ENCODE assay signal across 18 cellular contexts in the genomic region with DNA sequence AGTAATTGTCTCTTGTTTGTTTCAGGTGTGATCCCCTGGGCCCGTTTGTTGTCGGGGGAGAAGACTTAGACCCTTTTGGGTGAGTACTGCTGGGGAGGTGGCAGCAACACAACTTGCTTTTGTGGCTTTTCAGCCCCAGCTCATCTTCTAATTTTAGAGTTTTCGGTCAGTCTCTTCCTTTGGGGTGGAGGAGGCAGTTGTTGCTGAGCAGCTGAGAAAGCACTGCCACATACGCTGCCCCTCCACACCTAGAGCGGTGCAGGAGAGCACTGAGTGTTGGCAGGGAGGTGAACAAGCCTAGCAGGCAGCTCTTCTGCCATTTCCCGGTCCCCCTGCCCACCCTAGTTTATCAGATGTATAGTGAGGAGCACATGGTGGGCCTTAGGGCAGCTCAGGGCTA. TPM values are rescaled to one million over a fixed set of nuclear protein-coding genes. Genes with fewer than 3 reads are reported as not detected.
"Had no signal": no experiment of that assay in that cellular context is flagged by ENCODE, and none has a peak within 500 bp of the region (broad histone marks: within the 10 kb centered on the region; RNA-seq: fewer than 3 reads in every experiment).

No MANE protein-coding gene starts in this region.

- DNase-seq: activated CD4-positive, alpha-beta T cell treated with anti-CD3 and anti-CD28 coated beads, Interleukin-2, amount 10 ng/mL, durations not matched to agents 24 days and 14 days; activated naive CD4-positive, alpha-beta T cell; activated naive CD8-positive, alpha-beta T cell treated with anti-CD3 and anti-CD28 coated beads for 36 hours; amniotic stem cell; body of pancreas; foreskin melanocyte; left ventricle myocardium superior; mesenchymal stem cell; mucosa of descending colon; naive thymus-derived CD8-positive, alpha-beta T cell; stimulated activated naive CD4-positive, alpha-beta T cell; T1000; thyroid gland had no signal

- ATAC-seq: body of pancreas; mucosa of descending colon; naive thymus-derived CD8-positive, alpha-beta T cell had no signal

- H3K27me3 Mint-ChIP-seq: activated CD4-positive, alpha-beta T cell treated with anti-CD3 and anti-CD28 coated beads, Interleukin-2, amount 10 ng/mL, durations not matched to agents 24 days and 14 days; activated naive CD8-positive, alpha-beta T cell treated with anti-CD3 and anti-CD28 coated beads for 36 hours; naive thymus-derived CD8-positive, alpha-beta T cell had no signal

- H3K4me3 ChIP-seq: body of pancreas, mucosa of descending colon, thyroid gland had no signal

- H3K4me1 ChIP-seq: thyroid gland had no signal

- H3K4me3 Mint-ChIP-seq: activated CD4-positive, alpha-beta T cell treated with anti-CD3 and anti-CD28 coated beads, Interleukin-2, amount 10 ng/mL, durations not matched to agents 24 days and 14 days; activated naive CD8-positive, alpha-beta T cell treated with anti-CD3 and anti-CD28 coated beads for 36 hours; naive thymus-derived CD8-positive, alpha-beta T cell had no signal

- H3K27me3 ChIP-seq: body of pancreas, neutrophil, thyroid gland had no signal

- H3K27ac Mint-ChIP-seq: activated CD4-positive, alpha-beta T cell treated with anti-CD3 and anti-CD28 coated beads, Interleukin-2, amount 10 ng/mL, durations not matched to agents 24 days and 14 days; activated naive CD8-positive, alpha-beta T cell treated with anti-CD3 and anti-CD28 coated beads for 36 hours; naive thymus-derived CD8-positive, alpha-beta T cell had no signal

- H3K9me3 Mint-ChIP-seq: activated CD4-positive, alpha-beta T cell treated with anti-CD3 and anti-CD28 coated beads, Interleukin-2, amount 10 ng/mL, durations not matched to agents 24 days and 14 days; activated naive CD8-positive, alpha-beta T cell treated with anti-CD3 and anti-CD28 coated beads for 36 hours had no signal

- H3K27ac ChIP-seq: body of pancreas, epithelial cell of prostate, neutrophil, thyroid gland had no signal

- H3K9me3 ChIP-seq: body of pancreas, mucosa of descending colon, neutrophil, thyroid gland had no signal

RNA-seq across cellular contexts. Expression of a gene that starts 21.7 kb away (rescaled TPM):
- total RNA-seq: body of pancreas; naive thymus-derived CD8-positive, alpha-beta T cell had no signal
- polyA plus RNA-seq: naive thymus-derived CD8-positive, alpha-beta T cell had no signal

RNA-seq across cellular contexts. Expression of a gene that starts 40.1 kb away (rescaled TPM):
- total RNA-seq: activated CD4-positive, alpha-beta T cell treated with anti-CD3 and anti-CD28 coated beads, Interleukin-2, amount 10 ng/mL, durations not matched to agents 24 days and 14 days; activated CD8-positive, alpha-beta memory T cell treated with anti-CD3 and anti-CD28 coated beads for 36 hours; activated naive CD8-positive, alpha-beta T cell treated with anti-CD3 and anti-CD28 coated beads for 36 hours; body of pancreas; kidney epithelial cell; T-helper 1 cell treated with Interleukin-12 subunit alpha and Interleukin-12 subunit beta and Interleukin-4 antibody, amounts not matched to agents 30 ng/mL and 1 ng/mL, for 36 hours had no signal
- polyA plus RNA-seq: naive thymus-derived CD8-positive, alpha-beta T cell had no signal
